In the genomic region with DNA sequence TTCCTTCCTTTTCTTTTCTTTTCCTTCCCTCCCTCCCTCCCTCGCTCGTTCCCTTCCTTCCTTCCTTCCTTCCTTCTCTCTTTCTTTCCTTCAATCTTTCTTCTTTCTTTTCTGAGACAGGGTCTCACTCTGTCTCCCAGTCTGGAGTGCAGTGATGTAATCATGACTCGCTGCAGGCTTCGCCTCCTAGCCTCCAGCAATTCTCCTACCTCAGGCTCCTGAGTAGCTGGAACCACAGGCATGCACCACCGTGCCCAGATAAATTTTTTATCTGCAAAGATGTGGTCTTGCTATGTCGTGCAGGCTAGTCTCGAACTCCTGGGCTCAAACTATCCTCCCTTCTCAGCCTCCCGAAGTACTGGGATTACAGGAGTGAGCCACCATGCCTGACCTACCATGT, we compare ENCODE assay signal across 1 cellular context.
TF ChIP-seq lines count a peak whose summit lies in the region.

No MANE protein-coding gene starts in this region.

TF ChIP-seq in WTC11, 78 proteins besides CTCF, POLR2A, EP300 and RAD21 (continued from another document):
- TF ChIP-seq NR1H2 (CRISPR knock-in tag; IDR thresholded peaks at IDR 0.05): no peak
- TF ChIP-seq E2F5 (CRISPR knock-in tag; IDR thresholded peaks at IDR 0.05): no peak
- TF ChIP-seq NR3C1 (CRISPR knock-in tag; conservative IDR thresholded peaks at IDR 0.05; ENCODE audit: low read depth): no peak
- TF ChIP-seq ZNF671 (CRISPR knock-in tag; IDR thresholded peaks at IDR 0.05): no peak
- TF ChIP-seq CREM (CRISPR knock-in tag; IDR thresholded peaks at IDR 0.05): no peak
- TF ChIP-seq, protein P1, sequence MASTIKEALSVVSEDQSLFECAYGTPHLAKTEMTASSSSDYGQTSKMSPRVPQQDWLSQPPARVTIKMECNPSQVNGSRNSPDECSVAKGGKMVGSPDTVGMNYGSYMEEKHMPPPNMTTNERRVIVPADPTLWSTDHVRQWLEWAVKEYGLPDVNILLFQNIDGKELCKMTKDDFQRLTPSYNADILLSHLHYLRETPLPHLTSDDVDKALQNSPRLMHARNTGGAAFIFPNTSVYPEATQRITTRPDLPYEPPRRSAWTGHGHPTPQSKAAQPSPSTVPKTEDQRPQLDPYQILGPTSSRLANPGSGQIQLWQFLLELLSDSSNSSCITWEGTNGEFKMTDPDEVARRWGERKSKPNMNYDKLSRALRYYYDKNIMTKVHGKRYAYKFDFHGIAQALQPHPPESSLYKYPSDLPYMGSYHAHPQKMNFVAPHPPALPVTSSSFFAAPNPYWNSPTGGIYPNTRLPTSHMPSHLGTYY (CRISPR knock-in tag; IDR thresholded peaks at IDR 0.05): no peak
- TF ChIP-seq FOXP1 (CRISPR knock-in tag; IDR thresholded peaks at IDR 0.05; ENCODE audit: borderline replicate concordance): no peak
- no peak for TF ChIP-seq ZNF423 (CRISPR knock-in tag; IDR thresholded peaks at IDR 0.05)
- no peak for TF ChIP-seq ZNF317 (CRISPR knock-in tag; IDR thresholded peaks at IDR 0.05; ENCODE audit: borderline replicate concordance, low read depth)
- no peak for TF ChIP-seq HMGA2 (CRISPR knock-in tag; IDR thresholded peaks at IDR 0.05)
- TF ChIP-seq, protein P2, sequence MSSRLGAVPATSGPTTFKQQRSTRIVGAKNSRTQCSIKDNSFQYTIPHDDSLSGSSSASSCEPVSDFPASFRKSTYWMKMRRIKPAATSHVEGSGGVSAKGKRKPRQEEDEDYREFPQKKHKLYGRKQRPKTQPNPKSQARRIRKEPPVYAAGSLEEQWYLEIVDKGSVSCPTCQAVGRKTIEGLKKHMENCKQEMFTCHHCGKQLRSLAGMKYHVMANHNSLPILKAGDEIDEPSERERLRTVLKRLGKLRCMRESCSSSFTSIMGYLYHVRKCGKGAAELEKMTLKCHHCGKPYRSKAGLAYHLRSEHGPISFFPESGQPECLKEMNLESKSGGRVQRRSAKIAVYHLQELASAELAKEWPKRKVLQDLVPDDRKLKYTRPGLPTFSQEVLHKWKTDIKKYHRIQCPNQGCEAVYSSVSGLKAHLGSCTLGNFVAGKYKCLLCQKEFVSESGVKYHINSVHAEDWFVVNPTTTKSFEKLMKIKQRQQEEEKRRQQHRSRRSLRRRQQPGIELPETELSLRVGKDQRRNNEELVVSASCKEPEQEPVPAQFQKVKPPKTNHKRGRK (CRISPR knock-in tag; IDR thresholded peaks at IDR 0.05; ENCODE audit: borderline replicate concordance): no peak
- TF ChIP-seq TP53 (CRISPR knock-in tag; IDR thresholded peaks at IDR 0.05): no peak
